8 cellular contexts compared by ENCODE assay signal in the genomic region with DNA sequence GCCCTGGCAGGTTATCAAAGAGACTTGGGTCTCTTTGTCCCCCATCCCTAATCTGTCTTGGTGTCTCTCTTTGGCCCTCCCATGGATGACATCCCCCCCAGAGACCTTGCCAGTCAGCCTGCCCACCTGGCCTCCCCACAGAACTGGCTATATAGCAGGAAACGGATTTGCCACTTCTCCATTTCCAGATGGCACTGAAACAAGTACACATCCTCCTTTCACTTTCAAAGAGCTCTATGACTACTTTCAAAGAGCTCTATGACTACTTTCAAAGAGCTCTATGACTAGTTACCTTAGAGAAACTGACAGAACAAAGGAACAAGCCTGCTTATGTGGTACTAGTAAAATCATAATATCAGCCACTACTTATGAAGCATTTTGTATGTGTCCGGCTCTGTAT.
DNase-seq lines count a peak whose midpoint lies in the region; ATAC-seq, FAIRE-seq and TF ChIP-seq lines count a peak whose summit lies in the region.

No MANE protein-coding gene starts in this region.

- H3K4me1 Mint-ChIP-seq in T-helper 1 cell treated with Interleukin-12 subunit alpha and Interleukin-12 subunit beta and Interleukin-4 antibody, amounts not matched to agents 30 μg/mL and 1 μg/mL, for 36 hours (ENCODE audit: low read depth) = peaks cover 38% of the 10 kb centered on the region
- H3K4me1 Mint-ChIP-seq in progenitor cell of endocrine pancreas (ENCODE audit: low read depth) = peaks cover 11% of the 10 kb centered on the region

- H4K20me1 ChIP-seq in BLaER1 treated with 17β-estradiol and CSF1 and Interleukin-3, amounts not matched to agents 10 nM and 100 nM = no peaks in the 10 kb centered on the region

- peak overlapping the region; percentile 19 for H3K4me3 Mint-ChIP-seq in T-helper 1 cell treated with Interleukin-12 subunit alpha and Interleukin-12 subunit beta and Interleukin-4 antibody, amounts not matched to agents 30 μg/mL and 1 μg/mL, for 36 hours
- no peak overlapping the region for H3K4me3 Mint-ChIP-seq in progenitor cell of endocrine pancreas (ENCODE audit: low read depth)

- H3K36me3 ChIP-seq in BLaER1 treated with 17β-estradiol and CSF1 and Interleukin-3, amounts not matched to agents 10 nM and 100 nM = peaks cover 0 to 12% (median 8%) of the 10 kb centered on the region in 11 experiments; a peak in 8 of 22 replicates
- no peaks in the 10 kb centered on the region for H3K36me3 ChIP-seq in WERI-Rb-1

- H3K4me1 ChIP-seq in BLaER1 treated with 17β-estradiol and CSF1 and Interleukin-3, amounts not matched to agents 10 nM and 100 nM = peaks cover 59 to 94% (median 73%) of the 10 kb centered on the region in 10 experiments

- H3K27me3 Mint-ChIP-seq in T-helper 1 cell treated with Interleukin-12 subunit alpha and Interleukin-12 subunit beta and Interleukin-4 antibody, amounts not matched to agents 30 μg/mL and 1 μg/mL, for 36 hours (ENCODE audit: low read depth) = peaks cover 7% of the 10 kb centered on the region
- no peaks in the 10 kb centered on the region for H3K27me3 Mint-ChIP-seq in progenitor cell of endocrine pancreas

- H3K4me3 ChIP-seq in BLaER1 treated with 17β-estradiol and CSF1 and Interleukin-3, amounts not matched to agents 10 nM and 100 nM = peak overlapping the region in 3 of 10 experiments; percentile 6 to 16 (median 12); a peak in 2 of 20 replicates
- H3K4me3 ChIP-seq in WERI-Rb-1 (ENCODE audit: low read depth, low read length) = no peak overlapping the region

- H3K36me3 Mint-ChIP-seq in T-helper 1 cell treated with Interleukin-12 subunit alpha and Interleukin-12 subunit beta and Interleukin-4 antibody, amounts not matched to agents 30 μg/mL and 1 μg/mL, for 36 hours (ENCODE audit: low read depth) = peaks cover 2% of the 10 kb centered on the region
- H3K36me3 Mint-ChIP-seq in progenitor cell of endocrine pancreas (ENCODE audit: insufficient read depth) = peaks cover 6% of the 10 kb centered on the region

- FAIRE-seq in HTR-8/SVneo (lab: Jason Lieb, UNC) = no peak

- H3K9me3 ChIP-seq in BLaER1 treated with 17β-estradiol and CSF1 and Interleukin-3, amounts not matched to agents 10 nM and 100 nM (replicated peaks in 1 of 11) = peaks cover 0 to 18% (median 8%) of the 10 kb centered on the region in 11 experiments; a peak in 12 of 22 replicates
- no peaks in the 10 kb centered on the region for H3K9me3 ChIP-seq in WERI-Rb-1 (ENCODE audit: severe bottlenecking)

- H3K9me3 Mint-ChIP-seq in T-helper 1 cell treated with Interleukin-12 subunit alpha and Interleukin-12 subunit beta and Interleukin-4 antibody, amounts not matched to agents 30 μg/mL and 1 μg/mL, for 36 hours = no peaks in the 10 kb centered on the region
- H3K9me3 Mint-ChIP-seq in progenitor cell of endocrine pancreas (ENCODE audit: low read depth) = no peaks in the 10 kb centered on the region

- H3K9ac ChIP-seq in BLaER1 treated with 17β-estradiol and CSF1 and Interleukin-3, amounts not matched to agents 10 nM and 100 nM = peak overlapping the region in 5 of 11 experiments; percentile 38 to 76 (median 72); a peak in 7 of 22 replicates

- H3K27ac Mint-ChIP-seq in T-helper 1 cell treated with Interleukin-12 subunit alpha and Interleukin-12 subunit beta and Interleukin-4 antibody, amounts not matched to agents 30 μg/mL and 1 μg/mL, for 36 hours = peak overlapping the region; percentile 21
- H3K27ac Mint-ChIP-seq in progenitor cell of endocrine pancreas = no peak overlapping the region

- TF ChIP-seq CTCF in progenitor cell of endocrine pancreas (IDR thresholded peaks at IDR 0.05; ENCODE audit: unreplicated experiment) (no peak), WERI-Rb-1 (IDR thresholded peaks at IDR 0.05; ENCODE audit: low read depth, low read length) (no peak)

- DNase-seq in HTR-8/SVneo (ENCODE audit: insufficient read length, low spot score) = no peak
- no peak for DNase-seq in central memory CD4-positive, alpha-beta T cell
- DNase-seq in progenitor cell of endocrine pancreas (ENCODE audit: low spot score, unreplicated experiment) = no peak
- no peak for DNase-seq in WERI-Rb-1

- peak; percentile 96 for ATAC-seq in GM18907 (IDR thresholded peaks at IDR 0.05; ENCODE audit: unreplicated experiment)
- ATAC-seq in HG03060 (IDR thresholded peaks at IDR 0.05; ENCODE audit: low read depth, unreplicated experiment) = peak; percentile 97

- peak overlapping the region; percentile 75 to 96 (median 88) for H3K4me2 ChIP-seq in BLaER1 treated with 17β-estradiol and CSF1 and Interleukin-3, amounts not matched to agents 10 nM and 100 nM

- H3K27ac ChIP-seq in BLaER1 treated with 17β-estradiol and CSF1 and Interleukin-3, amounts not matched to agents 10 nM and 100 nM = peak overlapping the region in 10 of 11 experiments; percentile 10 to 92 (median 84); a peak in 18 of 22 replicates
- no peak overlapping the region for H3K27ac ChIP-seq in WERI-Rb-1

- no peaks in the 10 kb centered on the region for H3K27me3 ChIP-seq in BLaER1 treated with 17β-estradiol and CSF1 and Interleukin-3, amounts not matched to agents 10 nM and 100 nM
- no peaks in the 10 kb centered on the region for H3K27me3 ChIP-seq in WERI-Rb-1 (ENCODE audit: insufficient read depth, low read depth, severe bottlenecking)
